ENCODE assay signal across 31 cellular contexts in the genomic region with DNA sequence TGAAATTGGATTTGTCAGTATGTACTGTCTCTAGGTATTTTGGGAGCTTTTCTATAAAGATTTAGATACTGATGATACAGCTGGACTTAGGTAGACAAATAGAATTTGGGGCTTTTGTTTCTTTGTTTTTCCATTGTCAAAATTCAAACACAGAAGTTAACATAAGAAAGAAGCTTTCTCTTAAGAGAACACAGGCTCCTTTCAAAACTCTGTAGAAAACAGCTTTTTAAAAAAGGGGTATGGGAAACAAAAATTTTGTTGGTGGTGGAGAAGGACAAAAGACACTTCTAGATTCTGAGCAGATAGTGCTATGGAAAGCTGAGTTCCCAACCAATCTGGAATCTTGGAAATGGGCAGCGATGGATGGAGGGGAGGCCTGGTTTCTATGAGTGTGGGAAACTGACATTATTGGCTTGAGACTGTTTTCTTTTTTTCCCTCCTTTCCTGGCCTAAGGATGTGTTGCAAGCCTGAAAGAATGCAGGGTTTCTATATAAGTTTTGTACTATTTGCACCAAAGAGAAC.
"Had no signal": no experiment of that assay in that cellular context is flagged by ENCODE, and none has a peak within 500 bp of the region (broad histone marks: within the 10 kb centered on the region; RNA-seq: fewer than 3 reads in every experiment).

No MANE protein-coding gene starts in this region.

- H3K27ac Mint-ChIP-seq: activated naive CD4-positive, alpha-beta T cell treated with anti-CD3 and anti-CD28 coated beads for 36 hours; activated naive CD8-positive, alpha-beta T cell treated with anti-CD3 and anti-CD28 coated beads for 36 hours; activated T-helper 1 cell treated with anti-CD3 and anti-CD28 coated beads, Interleukin-12 subunit alpha, Interleukin-12 subunit beta, Interleukin-2, Interleukin-4 antibody, amounts not matched to agents 30 ng/mL and 10 ng/mL and 1 ng/mL, durations not matched to agents 14 hours and 24 hours and 36 hours; immature natural killer cell; memory B cell; naive thymus-derived CD4-positive, alpha-beta T cell; stimulated activated memory B cell treated with anti-CD40 and anti-IgM and Interleukin-4, amounts not matched to agents 10 μg/mL and 1 μg/mL and 100 μg/mL, for 72 hours; stimulated activated naive CD8-positive, alpha-beta T cell treated with anti-CD3 and anti-CD28 coated beads, Interleukin-15, amount 100 ng/mL, for 72 hours; T-helper 2 cell treated with Interferon-gamma antibody and Interleukin-4, amounts not matched to agents 5 μg/mL and 100 μg/mL, for 36 hours had no signal

- H3K4me3 Mint-ChIP-seq: activated naive CD4-positive, alpha-beta T cell treated with anti-CD3 and anti-CD28 coated beads for 36 hours; activated naive CD8-positive, alpha-beta T cell treated with anti-CD3 and anti-CD28 coated beads for 36 hours; activated T-helper 1 cell treated with anti-CD3 and anti-CD28 coated beads, Interleukin-12 subunit alpha, Interleukin-12 subunit beta, Interleukin-2, Interleukin-4 antibody, amounts not matched to agents 30 ng/mL and 10 ng/mL and 1 ng/mL, durations not matched to agents 14 hours and 24 hours and 36 hours; immature natural killer cell; memory B cell; naive thymus-derived CD4-positive, alpha-beta T cell; stimulated activated memory B cell treated with anti-CD40 and anti-IgM and Interleukin-4, amounts not matched to agents 10 μg/mL and 1 μg/mL and 100 μg/mL, for 72 hours; stimulated activated naive CD8-positive, alpha-beta T cell treated with anti-CD3 and anti-CD28 coated beads, Interleukin-15, amount 100 ng/mL, for 72 hours; T-helper 2 cell treated with Interferon-gamma antibody and Interleukin-4, amounts not matched to agents 5 μg/mL and 100 μg/mL, for 36 hours had no signal

- H3K79me2 ChIP-seq: parathyroid adenoma had no signal

- H3K4me3 ChIP-seq: esophagus muscularis mucosa, heart left ventricle, psoas muscle, sigmoid colon, tibial nerve had no signal

- H3K4me1 Mint-ChIP-seq: activated naive CD8-positive, alpha-beta T cell treated with anti-CD3 and anti-CD28 coated beads for 36 hours; immature natural killer cell; memory B cell; naive thymus-derived CD4-positive, alpha-beta T cell; stimulated activated memory B cell treated with anti-CD40 and anti-IgM and Interleukin-4, amounts not matched to agents 10 μg/mL and 1 μg/mL and 100 μg/mL, for 72 hours; stimulated activated naive CD8-positive, alpha-beta T cell treated with anti-CD3 and anti-CD28 coated beads, Interleukin-15, amount 100 ng/mL, for 72 hours had no signal

- H3K36me3 ChIP-seq: brain microvascular endothelial cell, esophagus muscularis mucosa, heart left ventricle, sigmoid colon, tibial nerve had no signal

- ATAC-seq: foreskin keratinocyte; heart left ventricle; left colon; naive thymus-derived CD4-positive, alpha-beta T cell; psoas muscle; stimulated activated memory B cell treated with anti-CD40 and anti-IgM and Interleukin-4, amounts not matched to agents 10 μg/mL and 1 μg/mL and 100 μg/mL, for 72 hours; stimulated activated naive CD8-positive, alpha-beta T cell treated with anti-CD3 and anti-CD28 coated beads, Interleukin-15, amount 100 ng/mL, for 72 hours had no signal

- H3K27ac ChIP-seq: brain microvascular endothelial cell, esophagus muscularis mucosa, foreskin keratinocyte, heart left ventricle, parathyroid adenoma, psoas muscle, sigmoid colon, tibial nerve had no signal

- H3K9me3 ChIP-seq: esophagus muscularis mucosa, heart left ventricle, psoas muscle, sigmoid colon, tibial nerve had no signal

- H3K36me3 Mint-ChIP-seq: activated naive CD8-positive, alpha-beta T cell treated with anti-CD3 and anti-CD28 coated beads for 36 hours; memory B cell; stimulated activated memory B cell treated with anti-CD40 and anti-IgM and Interleukin-4, amounts not matched to agents 10 μg/mL and 1 μg/mL and 100 μg/mL, for 72 hours had no signal

- H3K9me3 Mint-ChIP-seq: activated naive CD4-positive, alpha-beta T cell treated with anti-CD3 and anti-CD28 coated beads for 36 hours; activated T-helper 1 cell treated with anti-CD3 and anti-CD28 coated beads, Interleukin-12 subunit alpha, Interleukin-12 subunit beta, Interleukin-2, Interleukin-4 antibody, amounts not matched to agents 30 ng/mL and 10 ng/mL and 1 ng/mL, durations not matched to agents 14 hours and 24 hours and 36 hours had no signal

- DNase-seq: activated CD4-positive, alpha-beta T cell treated with anti-CD3 and anti-CD28 coated beads for 4 hours; activated CD4-positive, alpha-beta T cell treated with anti-CD3 and anti-CD28 coated beads, Interleukin-2, amount 50 U/mL, for 4 hours; activated CD4-positive, CD25-positive, alpha-beta regulatory T cell; activated effector memory CD4-positive, alpha-beta T cell treated with anti-CD3 and anti-CD28 coated beads, Interleukin-2, amount 50 U/mL, for 16 hours; activated naive CD4-positive, alpha-beta T cell treated with anti-CD3 and anti-CD28 coated beads for 36 hours; activated naive CD8-positive, alpha-beta T cell treated with anti-CD3 and anti-CD28 coated beads for 36 hours; activated T-cell treated with anti-CD3 and anti-CD28 coated beads for 4 hours; brain microvascular endothelial cell; cortex of kidney; foreskin keratinocyte; heart left ventricle; hypothalamus; immature natural killer cell; kidney; left colon; midbrain; naive thymus-derived CD4-positive, alpha-beta T cell; nucleus accumbens; psoas muscle; sigmoid colon; small intestine; stimulated activated CD4-positive, alpha-beta T cell treated with anti-CD3 and anti-CD28 coated beads, Interleukin-4, amount 100 ng/mL, for 24 hours; stimulated activated naive CD8-positive, alpha-beta T cell treated with anti-CD3 and anti-CD28 coated beads, Interleukin-15, amount 100 ng/mL, for 72 hours; T-helper 1 cell had no signal

- H3K4me1 ChIP-seq: esophagus muscularis mucosa, foreskin keratinocyte, heart left ventricle, parathyroid adenoma, psoas muscle, sigmoid colon, tibial nerve had no signal

- H3K27me3 ChIP-seq: brain microvascular endothelial cell, esophagus muscularis mucosa, sigmoid colon, tibial nerve had no signal

- H2AFZ ChIP-seq: parathyroid adenoma had no signal

- H3K9ac ChIP-seq: parathyroid adenoma had no signal
